Comparison of ENCODE assay signal across 23 cellular contexts in genomic region chr22:38451864-38452263, GRCh38. TPM values are rescaled to one million over a fixed set of nuclear protein-coding genes. Genes with fewer than 3 reads are reported as not detected.
"Had no signal": no experiment of that assay in that cellular context is flagged by ENCODE, and none has a peak within 500 bp of the region (broad histone marks: within the 10 kb centered on the region; RNA-seq: fewer than 3 reads in every experiment).

No MANE protein-coding gene starts in this region.

- H3K9me3 Mint-ChIP-seq: activated B cell treated with CpG ODN at 0.5 μM for 24 hours; activated CD4-positive, alpha-beta T cell treated with anti-CD3 and anti-CD28 coated beads, Interleukin-2, amount 10 ng/mL, durations not matched to agents 24 days and 14 days; activated naive CD4-positive, alpha-beta T cell treated with anti-CD3 and anti-CD28 coated beads, Interleukin-2, amount 50 U/mL, for 24 hours; activated T-cell treated with anti-CD3 and anti-CD28 coated beads, Interleukin-2, amount 50 U/mL, for 24 hours; activated T-helper 1 cell treated with anti-CD3 and anti-CD28 coated beads, Interleukin-12 subunit alpha, Interleukin-12 subunit beta, Interleukin-2, Interleukin-4 antibody, amounts not matched to agents 30 ng/mL and 10 ng/mL and 1 ng/mL, durations not matched to agents 14 hours and 24 hours and 36 hours; T-helper 1 cell treated with Interleukin-12 subunit alpha and Interleukin-12 subunit beta and Interleukin-4 antibody, amounts not matched to agents 30 μg/mL and 1 μg/mL, for 36 hours had no signal

- H3K4me3 ChIP-seq: ascending aorta, body of pancreas had no signal

- H3K36me3 ChIP-seq: ascending aorta had no signal

- H3K9me3 ChIP-seq: ascending aorta, body of pancreas had no signal

- DNase-seq: activated B cell treated with CpG ODN at 0.5 μM for 24 hours; activated CD4-positive, alpha-beta T cell treated with anti-CD3 and anti-CD28 coated beads for 1 hour; activated CD4-positive, alpha-beta T cell treated with anti-CD3 and anti-CD28 coated beads, Interleukin-2, amount 10 ng/mL, durations not matched to agents 24 days and 14 days; activated CD4-positive, alpha-beta T cell treated with anti-CD3 and anti-CD28 coated beads, Interleukin-2, amount 50 U/mL, for 48 hours; activated CD8-positive, alpha-beta memory T cell treated with anti-CD3 and anti-CD28 coated beads, Interleukin-2, amount 10 ng/mL, durations not matched to agents 7 days and 5 days; activated effector memory CD4-positive, alpha-beta T cell treated with Interleukin-2 at 50 U/mL for 16 hours; activated naive CD4-positive, alpha-beta T cell; activated T-cell treated with anti-CD3 and anti-CD28 coated beads, Interleukin-2, amount 50 U/mL, for 24 hours; Karpas-422; NCI-H1105 treated with DMSO at 0.1 percent for 48 hours; NCI-H1436 treated with DMSO at 0.1 percent for 48 hours; NCI-H187; NCI-H2081; NCI-H510A treated with DMSO at 0.1 percent for 48 hours; NK-92 treated with Interleukin-12 subunit alpha and Interleukin-12 subunit beta, amount 100 ng/mL, for 24 hours; RPMI8226; SHP77 treated with DMSO at 0.1 percent for 48 hours had no signal

- H3K36me3 Mint-ChIP-seq: activated CD8-positive, alpha-beta memory T cell treated with anti-CD3 and anti-CD28 coated beads, Interleukin-2, amount 10 ng/mL, durations not matched to agents 7 days and 5 days; activated naive CD4-positive, alpha-beta T cell treated with anti-CD3 and anti-CD28 coated beads, Interleukin-2, amount 50 U/mL, for 24 hours had no signal

- ATAC-seq: activated CD8-positive, alpha-beta memory T cell treated with anti-CD3 and anti-CD28 coated beads, Interleukin-2, amount 10 ng/mL, durations not matched to agents 7 days and 5 days; body of pancreas; Panc1 had no signal

- H3K27ac ChIP-seq: ascending aorta, body of pancreas had no signal

- H3K4me3 Mint-ChIP-seq: activated B cell treated with CpG ODN at 0.5 μM for 24 hours; activated CD4-positive, alpha-beta T cell treated with anti-CD3 and anti-CD28 coated beads, Interleukin-2, amount 10 ng/mL, durations not matched to agents 24 days and 14 days; activated CD8-positive, alpha-beta memory T cell treated with anti-CD3 and anti-CD28 coated beads, Interleukin-2, amount 10 ng/mL, durations not matched to agents 7 days and 5 days; activated naive CD4-positive, alpha-beta T cell treated with anti-CD3 and anti-CD28 coated beads, Interleukin-2, amount 50 U/mL, for 24 hours; activated T-cell treated with anti-CD3 and anti-CD28 coated beads, Interleukin-2, amount 50 U/mL, for 24 hours; activated T-helper 1 cell treated with anti-CD3 and anti-CD28 coated beads, Interleukin-12 subunit alpha, Interleukin-12 subunit beta, Interleukin-2, Interleukin-4 antibody, amounts not matched to agents 30 ng/mL and 10 ng/mL and 1 ng/mL, durations not matched to agents 14 hours and 24 hours and 36 hours; T-helper 1 cell treated with Interleukin-12 subunit alpha and Interleukin-12 subunit beta and Interleukin-4 antibody, amounts not matched to agents 30 μg/mL and 1 μg/mL, for 36 hours had no signal

- H3K27ac Mint-ChIP-seq: activated B cell treated with CpG ODN at 0.5 μM for 24 hours; activated CD4-positive, alpha-beta T cell treated with anti-CD3 and anti-CD28 coated beads, Interleukin-2, amount 10 ng/mL, durations not matched to agents 24 days and 14 days; activated CD8-positive, alpha-beta memory T cell treated with anti-CD3 and anti-CD28 coated beads, Interleukin-2, amount 10 ng/mL, durations not matched to agents 7 days and 5 days; activated naive CD4-positive, alpha-beta T cell treated with anti-CD3 and anti-CD28 coated beads, Interleukin-2, amount 50 U/mL, for 24 hours; activated T-cell treated with anti-CD3 and anti-CD28 coated beads, Interleukin-2, amount 50 U/mL, for 24 hours; activated T-helper 1 cell treated with anti-CD3 and anti-CD28 coated beads, Interleukin-12 subunit alpha, Interleukin-12 subunit beta, Interleukin-2, Interleukin-4 antibody, amounts not matched to agents 30 ng/mL and 10 ng/mL and 1 ng/mL, durations not matched to agents 14 hours and 24 hours and 36 hours; T-helper 1 cell treated with Interleukin-12 subunit alpha and Interleukin-12 subunit beta and Interleukin-4 antibody, amounts not matched to agents 30 μg/mL and 1 μg/mL, for 36 hours had no signal

RNA-seq across cellular contexts. Expression of gene KCNJ4, which starts 3.1 kb away (rescaled TPM):
- total RNA-seq: activated B cell treated with CpG ODN at 0.5 μM for 24 hours; activated CD4-positive, alpha-beta T cell treated with anti-CD3 and anti-CD28 coated beads, Interleukin-2, amount 10 ng/mL, durations not matched to agents 24 days and 14 days; activated CD8-positive, alpha-beta memory T cell treated with anti-CD3 and anti-CD28 coated beads, Interleukin-2, amount 10 ng/mL, durations not matched to agents 7 days and 5 days; activated T-helper 1 cell treated with anti-CD3 and anti-CD28 coated beads, Interleukin-12 subunit alpha, Interleukin-12 subunit beta, Interleukin-2, Interleukin-4 antibody, amounts not matched to agents 30 ng/mL and 10 ng/mL and 1 ng/mL, durations not matched to agents 14 hours and 24 hours and 36 hours; ascending aorta; body of pancreas had no signal

RNA-seq across cellular contexts. Expression of gene KDELR3, which starts 16.0 kb away (rescaled TPM):
- total RNA-seq: activated B cell treated with CpG ODN at 0.5 μM for 24 hours had no signal
